12 cellular contexts compared by ENCODE assay signal in the genomic region with DNA sequence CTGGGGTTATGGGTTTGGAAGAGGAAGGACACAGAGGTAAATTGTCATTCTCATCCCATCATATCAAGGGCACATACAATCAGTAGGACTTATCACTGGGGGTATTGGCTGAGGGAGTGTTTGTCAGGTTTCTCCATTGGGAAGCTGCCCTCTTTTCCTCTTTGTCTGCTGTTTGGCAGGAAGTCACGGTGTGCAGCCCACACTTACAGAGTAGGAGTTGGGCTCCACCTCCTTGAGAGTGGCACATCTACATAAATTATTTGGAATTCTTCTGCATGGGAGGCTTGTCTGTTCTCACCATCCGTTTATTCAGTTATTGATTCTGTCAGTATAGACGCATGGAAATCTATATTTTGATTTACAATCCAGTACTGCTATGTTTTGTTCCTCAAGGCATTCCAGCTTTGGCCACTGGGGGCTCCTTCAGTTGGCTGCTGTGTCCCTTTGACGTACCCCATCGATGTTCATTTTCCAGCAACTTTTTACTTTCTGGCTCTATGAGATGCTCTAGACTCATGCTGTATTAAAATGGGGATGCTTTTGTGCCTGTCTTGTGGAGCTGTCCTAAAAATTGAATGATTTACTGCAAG.
DNase-seq lines count a peak whose midpoint lies in the region; ATAC-seq and TF ChIP-seq lines count a peak whose summit lies in the region.
"Had no signal": no experiment of that assay in that cellular context is flagged by ENCODE, and none has a peak within 500 bp of the region (broad histone marks: within the 10 kb centered on the region; RNA-seq: fewer than 3 reads in every experiment).

No MANE protein-coding gene starts in this region.

- no peak for TF ChIP-seq EP300 in SK-N-SH (IDR thresholded peaks at IDR 0.05; ENCODE audit: borderline replicate concordance in 1 of 2, low read depth in 1 of 2, low read length in 1 of 2)

- H3F3A ChIP-seq in SK-N-SH (replicated peaks; ENCODE audit: insufficient read depth), result no peaks in the 10 kb centered on the region

- TF ChIP-seq RAD21 in SK-N-SH (IDR thresholded peaks at IDR 0.05; ENCODE audit: low read length), result no peak

- H3K36me3 ChIP-seq in left ventricle myocardium inferior (no peaks in the 10 kb centered on the region), SK-N-SH (replicated peaks in 1 of 2; ENCODE audit: control insufficient read depth in 1 of 2, insufficient read depth in 2 of 2, low read length in 1 of 2) (no peaks in the 10 kb centered on the region)

- H3K9ac ChIP-seq in SK-N-SH, result no peak overlapping the region

- H3K27ac ChIP-seq in left ventricle myocardium inferior (replicated peaks) (no peak overlapping the region), SK-N-SH (ENCODE audit: low read depth in 2 of 2, low read length in 1 of 2) (no peak overlapping the region)

- intact Hi-C loops in left ventricle myocardium inferior (cut with micrococcal nuclease) (no loop called here), Right ventricle myocardium superior (cut with DNase I) (no loop called here)

- no peak overlapping the region for H2AFZ ChIP-seq in SK-N-SH (ENCODE audit: low read depth)

- POLR2A ChIA-PET in SK-N-SH (lab: Yijun Ruan, JAX), result no interaction called here

- no peak overlapping the region for H3K4me3 ChIP-seq in left ventricle myocardium inferior
- H3K4me3 ChIP-seq in SK-N-SH (ENCODE audit: low read depth in 2 of 2, low read length in 1 of 2), result peak overlapping the region in 1 of 2 experiments; percentile 37; a peak in 1 of 4 replicates
- no peak overlapping the region for H3K4me3 ChIP-seq in fibroblast of villous mesenchyme (ENCODE audit: low read depth, low read length)

- CTCF ChIA-PET in SK-N-SH (lab: Yijun Ruan, JAX), result interaction anchor here (0.8 kb wide), 2 partner anchors 14 to 41 kb away, joined by 3 read pairs; no protein-coding TSS in a partner anchor

- TF ChIP-seq CTCF in left ventricle myocardium inferior (IDR thresholded peaks at IDR 0.05; ENCODE audit: borderline replicate concordance) (peak; percentile 43), SK-N-SH (IDR thresholded peaks at IDR 0.05) (peak; percentile 56), fibroblast of villous mesenchyme (IDR thresholded peaks at IDR 0.05; ENCODE audit: insufficient read depth, low read depth, low read length) (peak; percentile 13)

- in situ Hi-C loops in KBM-7 (cut with MboI; ENCODE audit: low pct_unique_long_range_greater_than_20kb, low sequenced_read_pairs), result no loop called here

- H3K4me1 ChIP-seq in left ventricle myocardium inferior, result peaks cover 73% of the 10 kb centered on the region
- H3K4me1 ChIP-seq in SK-N-SH (ENCODE audit: control insufficient read depth in 1 of 2, insufficient read depth in 2 of 2, low read depth in 1 of 2, low read length in 1 of 2), result peaks cover 5 to 12% of the 10 kb centered on the region in 2 experiments; a peak in 1 of 4 replicates

- H3K79me2 ChIP-seq in SK-N-SH (ENCODE audit: insufficient read depth), result no peaks in the 10 kb centered on the region; the same call in 1 of the 2 replicates

- DNase-seq in left ventricle myocardium inferior (no peak), Right ventricle myocardium superior (no peak), SK-N-SH (no peak), fibroblast of villous mesenchyme (ENCODE audit: low read depth) (no peak), KBM-7 (no peak), pons (ENCODE audit: low spot score) (no peak)
- DNase-seq: activated CD4-positive, alpha-beta memory T cell treated with anti-CD3 and anti-CD28 coated beads for 36 hours; NCI-H1694 treated with DMSO at 0.1 percent for 48 hours; retina; T-helper 17 cell had no signal

- WGBS in SK-N-SH (ENCODE audit: low lambda C conversion rate), result 77% methylated on average over 5 of the region's 5 CpGs

- H3K9me2 ChIP-seq in SK-N-SH, result no peaks in the 10 kb centered on the region

- 0 out of 2 replicates have a peak, but pooled peaks cover 3% of the 10 kb centered on the region for H4K20me1 ChIP-seq in SK-N-SH (ENCODE audit: insufficient read depth)

- ATAC-seq in Right ventricle myocardium superior (ENCODE audit: poor library complexity), result no peak
- ATAC-seq in HG03432 (IDR thresholded peaks at IDR 0.05; ENCODE audit: unreplicated experiment), result no peak
- no peak for ATAC-seq in HG02981 (IDR thresholded peaks at IDR 0.05; ENCODE audit: unreplicated experiment)
- ATAC-seq: T-helper 17 cell had no signal

- H3K27me3 ChIP-seq in left ventricle myocardium inferior (ENCODE audit: low read depth) (no peaks in the 10 kb centered on the region), SK-N-SH (ENCODE audit: insufficient read depth) (no peaks in the 10 kb centered on the region)

- H3K4me2 ChIP-seq in SK-N-SH, result no peak overlapping the region

- H3K9me3 ChIP-seq in left ventricle myocardium inferior (replicated peaks) (no peaks in the 10 kb centered on the region), SK-N-SH (no peaks in the 10 kb centered on the region)

TF ChIP-seq in SK-N-SH, 30 proteins besides CTCF, POLR2A, EP300 and RAD21:
- no peak for TF ChIP-seq TCF12 (IDR thresholded peaks at IDR 0.05)
- TF ChIP-seq TEAD4 (IDR thresholded peaks at IDR 0.05; ENCODE audit: borderline replicate concordance, insufficient read depth), result no peak
- TF ChIP-seq, protein P1, sequence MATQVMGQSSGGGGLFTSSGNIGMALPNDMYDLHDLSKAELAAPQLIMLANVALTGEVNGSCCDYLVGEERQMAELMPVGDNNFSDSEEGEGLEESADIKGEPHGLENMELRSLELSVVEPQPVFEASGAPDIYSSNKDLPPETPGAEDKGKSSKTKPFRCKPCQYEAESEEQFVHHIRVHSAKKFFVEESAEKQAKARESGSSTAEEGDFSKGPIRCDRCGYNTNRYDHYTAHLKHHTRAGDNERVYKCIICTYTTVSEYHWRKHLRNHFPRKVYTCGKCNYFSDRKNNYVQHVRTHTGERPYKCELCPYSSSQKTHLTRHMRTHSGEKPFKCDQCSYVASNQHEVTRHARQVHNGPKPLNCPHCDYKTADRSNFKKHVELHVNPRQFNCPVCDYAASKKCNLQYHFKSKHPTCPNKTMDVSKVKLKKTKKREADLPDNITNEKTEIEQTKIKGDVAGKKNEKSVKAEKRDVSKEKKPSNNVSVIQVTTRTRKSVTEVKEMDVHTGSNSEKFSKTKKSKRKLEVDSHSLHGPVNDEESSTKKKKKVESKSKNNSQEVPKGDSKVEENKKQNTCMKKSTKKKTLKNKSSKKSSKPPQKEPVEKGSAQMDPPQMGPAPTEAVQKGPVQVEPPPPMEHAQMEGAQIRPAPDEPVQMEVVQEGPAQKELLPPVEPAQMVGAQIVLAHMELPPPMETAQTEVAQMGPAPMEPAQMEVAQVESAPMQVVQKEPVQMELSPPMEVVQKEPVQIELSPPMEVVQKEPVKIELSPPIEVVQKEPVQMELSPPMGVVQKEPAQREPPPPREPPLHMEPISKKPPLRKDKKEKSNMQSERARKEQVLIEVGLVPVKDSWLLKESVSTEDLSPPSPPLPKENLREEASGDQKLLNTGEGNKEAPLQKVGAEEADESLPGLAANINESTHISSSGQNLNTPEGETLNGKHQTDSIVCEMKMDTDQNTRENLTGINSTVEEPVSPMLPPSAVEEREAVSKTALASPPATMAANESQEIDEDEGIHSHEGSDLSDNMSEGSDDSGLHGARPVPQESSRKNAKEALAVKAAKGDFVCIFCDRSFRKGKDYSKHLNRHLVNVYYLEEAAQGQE (IDR thresholded peaks at IDR 0.05; ENCODE audit: low read depth, low read length), result no peak
- TF ChIP-seq PBX3 (IDR thresholded peaks at IDR 0.05), result no peak
- TF ChIP-seq, protein P2, sequence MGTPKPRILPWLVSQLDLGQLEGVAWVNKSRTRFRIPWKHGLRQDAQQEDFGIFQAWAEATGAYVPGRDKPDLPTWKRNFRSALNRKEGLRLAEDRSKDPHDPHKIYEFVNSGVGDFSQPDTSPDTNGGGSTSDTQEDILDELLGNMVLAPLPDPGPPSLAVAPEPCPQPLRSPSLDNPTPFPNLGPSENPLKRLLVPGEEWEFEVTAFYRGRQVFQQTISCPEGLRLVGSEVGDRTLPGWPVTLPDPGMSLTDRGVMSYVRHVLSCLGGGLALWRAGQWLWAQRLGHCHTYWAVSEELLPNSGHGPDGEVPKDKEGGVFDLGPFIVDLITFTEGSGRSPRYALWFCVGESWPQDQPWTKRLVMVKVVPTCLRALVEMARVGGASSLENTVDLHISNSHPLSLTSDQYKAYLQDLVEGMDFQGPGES (IDR thresholded peaks at IDR 0.05; ENCODE audit: low read depth, low read length), result no peak
- TF ChIP-seq GATA2 (CRISPR knock-in tag; IDR thresholded peaks at IDR 0.05), result no peak
- no peak for TF ChIP-seq MEF2A (IDR thresholded peaks at IDR 0.05; ENCODE audit: borderline replicate concordance, low read depth)
- TF ChIP-seq ELF1 (IDR thresholded peaks at IDR 0.05), result no peak
- no peak for TF ChIP-seq SIN3A (IDR thresholded peaks at IDR 0.05; ENCODE audit: borderline replicate concordance, low read depth, low read length)
- no peak for TF ChIP-seq JUND (IDR thresholded peaks at IDR 0.05)
- TF ChIP-seq, protein P3, sequence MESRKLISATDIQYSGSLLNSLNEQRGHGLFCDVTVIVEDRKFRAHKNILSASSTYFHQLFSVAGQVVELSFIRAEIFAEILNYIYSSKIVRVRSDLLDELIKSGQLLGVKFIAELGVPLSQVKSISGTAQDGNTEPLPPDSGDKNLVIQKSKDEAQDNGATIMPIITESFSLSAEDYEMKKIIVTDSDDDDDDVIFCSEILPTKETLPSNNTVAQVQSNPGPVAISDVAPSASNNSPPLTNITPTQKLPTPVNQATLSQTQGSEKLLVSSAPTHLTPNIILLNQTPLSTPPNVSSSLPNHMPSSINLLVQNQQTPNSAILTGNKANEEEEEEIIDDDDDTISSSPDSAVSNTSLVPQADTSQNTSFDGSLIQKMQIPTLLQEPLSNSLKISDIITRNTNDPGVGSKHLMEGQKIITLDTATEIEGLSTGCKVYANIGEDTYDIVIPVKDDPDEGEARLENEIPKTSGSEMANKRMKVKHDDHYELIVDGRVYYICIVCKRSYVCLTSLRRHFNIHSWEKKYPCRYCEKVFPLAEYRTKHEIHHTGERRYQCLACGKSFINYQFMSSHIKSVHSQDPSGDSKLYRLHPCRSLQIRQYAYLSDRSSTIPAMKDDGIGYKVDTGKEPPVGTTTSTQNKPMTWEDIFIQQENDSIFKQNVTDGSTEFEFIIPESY (IDR thresholded peaks at IDR 0.05; ENCODE audit: borderline replicate concordance, low read depth), result no peak
